ENCODE assay signal across 13 cellular contexts in the genomic region with DNA sequence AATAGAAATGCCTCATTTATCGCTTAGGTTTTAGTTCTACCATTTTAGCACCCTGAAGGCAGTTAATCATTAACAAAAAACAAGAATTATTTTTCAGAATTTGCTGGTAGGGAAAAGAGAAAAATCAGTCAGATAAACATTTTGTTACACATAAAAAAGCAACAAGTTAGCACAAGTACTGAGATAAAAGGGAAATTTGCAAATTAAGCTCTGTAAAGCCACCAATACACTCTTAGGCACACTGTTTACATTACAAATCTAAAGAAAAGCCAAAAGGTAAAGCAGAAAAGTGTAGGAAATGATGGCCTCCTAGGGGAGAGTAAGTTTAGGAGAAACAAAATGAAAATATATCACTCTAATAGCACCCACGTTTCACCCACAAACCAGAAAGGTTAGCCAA. TPM values are rescaled to one million over a fixed set of nuclear protein-coding genes. Genes with fewer than 3 reads are reported as not detected.
A peak's percentile ranks its signal among the peaks of the same experiment; 100 is the strongest.
DNase-seq lines count a peak whose midpoint lies in the region; ATAC-seq, FAIRE-seq and TF ChIP-seq lines count a peak whose summit lies in the region.
"Had no signal": no experiment of that assay in that cellular context is flagged by ENCODE, and none has a peak within 500 bp of the region (broad histone marks: within the 10 kb centered on the region; RNA-seq: fewer than 3 reads in every experiment).

No MANE protein-coding gene starts in this region.

- DNase-seq in T-helper 1 cell (no peak), pancreas (no peak), anterior cingulate cortex (lab: John Stamatoyannopoulos, UW) (no peak), foreskin fibroblast (no peak), frontal cortex (ENCODE audit: low spot score in 2 of 2) (no peak)
- DNase-seq: DMS79; esophagus squamous epithelium; stimulated activated naive CD4-positive, alpha-beta T cell had no signal

- peak; percentile 34 for FAIRE-seq in pancreas (lab: Jason Lieb, UNC)
- no peak for FAIRE-seq in frontal cortex (lab: Jason Lieb, UNC)
- FAIRE-seq: A204.1, bronchial epithelial cell had no signal

- H3K4me1 Mint-ChIP-seq in T-helper 1 cell treated with Interleukin-12 subunit alpha and Interleukin-12 subunit beta and Interleukin-4 antibody, amounts not matched to agents 30 μg/mL and 1 μg/mL, for 36 hours (ENCODE audit: low read depth) = peaks cover 66% of the 10 kb centered on the region

- H3K9me3 Mint-ChIP-seq in T-helper 1 cell treated with Interleukin-12 subunit alpha and Interleukin-12 subunit beta and Interleukin-4 antibody, amounts not matched to agents 30 μg/mL and 1 μg/mL, for 36 hours = no peaks in the 10 kb centered on the region

- 10 to 14% methylated on average over 2 of the region's 2 CpGs for WGBS in pancreas, 2 donors

- H4K20me1 ChIP-seq in Loucy (ENCODE audit: insufficient read depth, low read length, poor library complexity, severe bottlenecking) = peaks cover 27% of the 10 kb centered on the region

- H3K27me3 ChIP-seq in Loucy (ENCODE audit: insufficient read depth, low read length, poor library complexity, severe bottlenecking) (no peaks in the 10 kb centered on the region), duodenal mucosa (ENCODE audit: control insufficient read depth in 1 of 2, insufficient read depth in 2 of 2, low read length in 2 of 2) (no peaks in the 10 kb centered on the region), pancreas (no peaks in the 10 kb centered on the region)

- H3K9me2 ChIP-seq in Loucy (replicated peaks; ENCODE audit: low read depth, low read length) = no peaks in the 10 kb centered on the region

- H3K79me2 ChIP-seq in Loucy (ENCODE audit: insufficient read depth, low read length) = peaks cover 88% of the 10 kb centered on the region

- H3K4me2 ChIP-seq in Loucy (ENCODE audit: low read depth, low read length, poor library complexity, severe bottlenecking) = peak overlapping the region; percentile 94

- H3F3A ChIP-seq in Loucy (ENCODE audit: low read depth) = peaks cover 17% of the 10 kb centered on the region

- intact Hi-C loops in pancreas (cut with DNase I) = no loop called here

- H3K4me1 ChIP-seq in Loucy (ENCODE audit: insufficient read depth, low read length, poor library complexity, severe bottlenecking) = peaks cover 65% of the 10 kb centered on the region
- H3K4me1 ChIP-seq in duodenal mucosa (ENCODE audit: control insufficient read depth in 1 of 2, insufficient read depth in 2 of 2, low read length in 2 of 2) = peaks cover 10 to 22% of the 10 kb centered on the region in 2 donors
- peaks cover 12 to 18% (median 16%) of the 10 kb centered on the region in 3 donors for H3K4me1 ChIP-seq in pancreas

- TF ChIP-seq CTCF in Loucy (conservative IDR thresholded peaks at IDR 0.05; ENCODE audit: low read length) (no peak), pancreas (IDR thresholded peaks at IDR 0.05) (no peak), foreskin fibroblast (IDR thresholded peaks at IDR 0.05; ENCODE audit: low read depth, low read length) (no peak)

- ATAC-seq in pancreas = no peak

- H3K9ac ChIP-seq in Loucy (ENCODE audit: low read depth, low read length, poor library complexity, severe bottlenecking) (peak overlapping the region; percentile 95), duodenal mucosa (ENCODE audit: low read depth in 1 of 2, low read length in 2 of 2) (peak overlapping the region in 1 of 2 donors; percentile 66)

- no peak overlapping the region for H2AFZ ChIP-seq in Loucy (ENCODE audit: low read length)

- H3K27ac ChIP-seq in duodenal mucosa (ENCODE audit: low read depth, low read length) = no peak overlapping the region
- H3K27ac ChIP-seq in pancreas = peak overlapping the region; percentile 81 to 97 (median 92)

- peak overlapping the region; percentile 81 for H3K27ac Mint-ChIP-seq in T-helper 1 cell treated with Interleukin-12 subunit alpha and Interleukin-12 subunit beta and Interleukin-4 antibody, amounts not matched to agents 30 μg/mL and 1 μg/mL, for 36 hours

- H3K4me3 Mint-ChIP-seq in T-helper 1 cell treated with Interleukin-12 subunit alpha and Interleukin-12 subunit beta and Interleukin-4 antibody, amounts not matched to agents 30 μg/mL and 1 μg/mL, for 36 hours = peak overlapping the region; percentile 96

- no peaks in the 10 kb centered on the region for H3K27me3 Mint-ChIP-seq in T-helper 1 cell treated with Interleukin-12 subunit alpha and Interleukin-12 subunit beta and Interleukin-4 antibody, amounts not matched to agents 30 μg/mL and 1 μg/mL, for 36 hours (ENCODE audit: low read depth)

- H3K36me3 ChIP-seq in Loucy (ENCODE audit: insufficient read depth, low read length) (no peaks in the 10 kb centered on the region), duodenal mucosa (ENCODE audit: control insufficient read depth in 1 of 2, insufficient read depth in 2 of 2, low read length in 2 of 2) (no peaks in the 10 kb centered on the region), pancreas (no peaks in the 10 kb centered on the region)
- H3K36me3 ChIP-seq: esophagus squamous epithelium had no signal

- H3K9me3 ChIP-seq in Loucy (ENCODE audit: insufficient read depth, low read depth, low read length) = no peaks in the 10 kb centered on the region
- no peaks in the 10 kb centered on the region for H3K9me3 ChIP-seq in duodenal mucosa (ENCODE audit: control insufficient read depth in 1 of 2, low read length in 2 of 2)
- H3K9me3 ChIP-seq in pancreas = no peaks in the 10 kb centered on the region
- H3K9me3 ChIP-seq: esophagus squamous epithelium had no signal

- peak overlapping the region; percentile 97 for H3K4me3 ChIP-seq in Loucy (ENCODE audit: low read length, poor library complexity, severe bottlenecking)
- H3K4me3 ChIP-seq in duodenal mucosa (ENCODE audit: low read depth in 1 of 2, low read length in 2 of 2) = peak overlapping the region; percentile 92 to 96
- H3K4me3 ChIP-seq in pancreas = peak overlapping the region in 3 of 4 donors; percentile 78 to 89 (median 83)
- H3K4me3 ChIP-seq in foreskin fibroblast (ENCODE audit: low read depth in 1 of 2, low read length in 2 of 2) = no peak overlapping the region

- peaks cover 70% of the 10 kb centered on the region for H3K36me3 Mint-ChIP-seq in T-helper 1 cell treated with Interleukin-12 subunit alpha and Interleukin-12 subunit beta and Interleukin-4 antibody, amounts not matched to agents 30 μg/mL and 1 μg/mL, for 36 hours (ENCODE audit: low read depth)

RNA-seq across cellular contexts. Expression of a gene that starts 1.5 kb away (rescaled TPM):
- 10 to 100 TPM; 19.8 to 40.0 (median 28.7) TPM for total RNA-seq in pancreas
- polyA plus RNA-seq in pancreas = 10 to 100 TPM; 12.6 to 23.0 TPM
- 67.7 TPM for total RNA-seq in frontal cortex

Comparison
In these comparisons a context has a peak if more than half of its experiments do, and no peak if none do; other contexts are left out.
1. H3K4me3 ChIP-seq: peak in Loucy (single experiment), duodenal mucosa (2 of 2) and pancreas (3 of 4); none in foreskin fibroblast (0 of 2).